ENCODE assay signal across 10 cellular contexts in genomic region chr6:51513891-51514290, GRCh38.
A peak's percentile ranks its signal among the peaks of the same experiment; 100 is the strongest.
DNase-seq lines count a peak whose midpoint lies in the region; ATAC-seq and TF ChIP-seq lines count a peak whose summit lies in the region.
"Had no signal": no experiment of that assay in that cellular context is flagged by ENCODE, and none has a peak within 500 bp of the region (broad histone marks: within the 10 kb centered on the region; RNA-seq: fewer than 3 reads in every experiment).

No MANE protein-coding gene starts in this region.

- H3K27ac Mint-ChIP-seq in progenitor cell of endocrine pancreas = peak overlapping the region; percentile 43
- no peak overlapping the region for H3K27ac Mint-ChIP-seq in natural killer cell treated with Interleukin-12 subunit alpha and Interleukin-12 subunit beta and Interleukin-15 and Interleukin-18, amount 100 ng/mL, for 72 hours
- H3K27ac Mint-ChIP-seq: activated T-helper 17 cell treated with anti-CD3 and anti-CD28 coated beads, Interleukin-2, amount 50 U/mL, for 72 hours had no signal

- no peaks in the 10 kb centered on the region for H3K36me3 Mint-ChIP-seq in progenitor cell of endocrine pancreas (ENCODE audit: insufficient read depth)
- peaks cover 6% of the 10 kb centered on the region for H3K36me3 Mint-ChIP-seq in natural killer cell treated with Interleukin-12 subunit alpha and Interleukin-12 subunit beta and Interleukin-15 and Interleukin-18, amount 100 ng/mL, for 72 hours

- no peak for TF ChIP-seq CTCF in progenitor cell of endocrine pancreas (IDR thresholded peaks at IDR 0.05; ENCODE audit: unreplicated experiment)

- intact Hi-C loops in Right ventricle myocardium inferior (cut with DNase I) = no loop called here

- ATAC-seq in Right ventricle myocardium inferior (no peak), HG03139 (IDR thresholded peaks at IDR 0.05; ENCODE audit: unreplicated experiment) (no peak)
- no peak for ATAC-seq in natural killer cell treated with Interleukin-12 subunit alpha and Interleukin-12 subunit beta and Interleukin-15 and Interleukin-18, amount 100 ng/mL, for 72 hours
- ATAC-seq: activated T-helper 17 cell treated with anti-CD3 and anti-CD28 coated beads, Interleukin-2, amount 50 U/mL, for 72 hours had no signal

- H3K27me3 Mint-ChIP-seq in progenitor cell of endocrine pancreas = peaks cover 2% of the 10 kb centered on the region
- H3K27me3 Mint-ChIP-seq in natural killer cell treated with Interleukin-12 subunit alpha and Interleukin-12 subunit beta and Interleukin-15 and Interleukin-18, amount 100 ng/mL, for 72 hours = no peaks in the 10 kb centered on the region
- H3K27me3 Mint-ChIP-seq: activated T-helper 17 cell treated with anti-CD3 and anti-CD28 coated beads, Interleukin-2, amount 50 U/mL, for 72 hours had no signal

- peak; percentile 63 for DNase-seq in NCI-H69 (lab: John Stamatoyannopoulos, UW)
- DNase-seq in ecto neural progenitor cell (ENCODE audit: low spot score) = peak; percentile 67
- peak; percentile 35 for DNase-seq in kidney glomerular epithelial cell (lab: John Stamatoyannopoulos, UW)
- DNase-seq in progenitor cell of endocrine pancreas (ENCODE audit: low spot score, unreplicated experiment) = no peak
- DNase-seq in Right ventricle myocardium inferior (ENCODE audit: missing footprints) = no peak
- DNase-seq in T-helper 1 cell = no peak
- no peak for DNase-seq in natural killer cell treated with Interleukin-12 subunit alpha and Interleukin-12 subunit beta and Interleukin-15 and Interleukin-18, amount 100 ng/mL, for 72 hours (ENCODE audit: low spot score)
- DNase-seq: NCI-H82 had no signal

- peaks cover 6% of the 10 kb centered on the region for H3K9me3 Mint-ChIP-seq in progenitor cell of endocrine pancreas (ENCODE audit: low read depth)
- peaks cover 9% of the 10 kb centered on the region for H3K9me3 Mint-ChIP-seq in natural killer cell treated with Interleukin-12 subunit alpha and Interleukin-12 subunit beta and Interleukin-15 and Interleukin-18, amount 100 ng/mL, for 72 hours

- no peak overlapping the region for H3K4me3 Mint-ChIP-seq in progenitor cell of endocrine pancreas (ENCODE audit: low read depth)
- H3K4me3 Mint-ChIP-seq in natural killer cell treated with Interleukin-12 subunit alpha and Interleukin-12 subunit beta and Interleukin-15 and Interleukin-18, amount 100 ng/mL, for 72 hours = no peak overlapping the region
- H3K4me3 Mint-ChIP-seq: activated T-helper 17 cell treated with anti-CD3 and anti-CD28 coated beads, Interleukin-2, amount 50 U/mL, for 72 hours had no signal

- H3K4me1 Mint-ChIP-seq in progenitor cell of endocrine pancreas (ENCODE audit: low read depth) = peaks cover 9% of the 10 kb centered on the region
- H3K4me1 Mint-ChIP-seq in natural killer cell treated with Interleukin-12 subunit alpha and Interleukin-12 subunit beta and Interleukin-15 and Interleukin-18, amount 100 ng/mL, for 72 hours (ENCODE audit: low read depth in 2 of 2) = no peaks in the 10 kb centered on the region
- H3K4me1 Mint-ChIP-seq: activated T-helper 17 cell treated with anti-CD3 and anti-CD28 coated beads, Interleukin-2, amount 50 U/mL, for 72 hours had no signal

Comparison
In these comparisons a context has a peak if more than half of its experiments do, and no peak if none do; other contexts are left out.
1. DNase-seq: peak in NCI-H69 (single experiment), ecto neural progenitor cell (single experiment) and kidney glomerular epithelial cell (single experiment); none in progenitor cell of endocrine pancreas (single experiment), Right ventricle myocardium inferior (single experiment), T-helper 1 cell (0 of 5) and natural killer cell treated with Interleukin-12 subunit alpha and Interleukin-12 subunit beta and Interleukin-15 and Interleukin-18, amount 100 ng/mL, for 72 hours (single experiment).